In genomic region chr16:27890866-27891265, GRCh38 we compare ENCODE assay signal across 29 cellular contexts.
"Had no signal": no experiment of that assay in that cellular context is flagged by ENCODE, and none has a peak within 500 bp of the region (broad histone marks: within the 10 kb centered on the region; RNA-seq: fewer than 3 reads in every experiment).

No MANE protein-coding gene starts in this region.

- H3K36me3 ChIP-seq: ovary, right lobe of liver, sigmoid colon, suprapubic skin, tibial artery, transverse colon, upper lobe of right lung, uterus had no signal

- H3K9me3 ChIP-seq: psoas muscle, right lobe of liver, sigmoid colon, suprapubic skin, testis, tibial artery, transverse colon, upper lobe of right lung, uterus had no signal

- H3K9me3 Mint-ChIP-seq: naive thymus-derived CD8-positive, alpha-beta T cell; natural killer cell treated with Interleukin-12 subunit alpha and Interleukin-12 subunit beta and Interleukin-15 and Interleukin-18, amount 100 ng/mL, for 72 hours; nephron progenitor cell; neural crest cell; stimulated activated naive CD8-positive, alpha-beta T cell treated with anti-CD3 and anti-CD28 coated beads, Interleukin-15, amount 100 ng/mL, for 72 hours; type B pancreatic cell had no signal

- H3K4me3 ChIP-seq: ovary, psoas muscle, right lobe of liver, sigmoid colon, suprapubic skin, testis, tibial artery, transverse colon, upper lobe of right lung, uterus had no signal

- H3K4me1 ChIP-seq: parathyroid adenoma, psoas muscle, right lobe of liver, sigmoid colon, suprapubic skin, testis, transverse colon, upper lobe of right lung, uterus had no signal

- DNase-seq: naive thymus-derived CD8-positive, alpha-beta T cell; nephron progenitor cell; occipital lobe; ovary; psoas muscle; right cardiac atrium; right lobe of liver; sigmoid colon; small intestine; stimulated activated CD4-positive, alpha-beta T cell treated with anti-CD3 and anti-CD28 coated beads, Interleukin-15, amount 100 ng/mL, for 24 hours; stimulated activated CD4-positive, alpha-beta T cell treated with anti-CD3 and anti-CD28 coated beads, Interleukin-4, amount 100 ng/mL, for 1 hour; stimulated activated CD4-positive, alpha-beta T cell treated with anti-CD3 and anti-CD28 coated beads, Interleukin-4, amount 100 ng/mL, for 4 hours; stimulated activated CD8-positive, alpha-beta memory T cell treated with anti-CD3 and anti-CD28 coated beads, Interleukin-4, amount 100 ng/mL, for 48 hours; stimulated activated naive CD4-positive, alpha-beta T cell; stimulated activated naive CD8-positive, alpha-beta T cell treated with anti-CD3 and anti-CD28 coated beads, Interleukin-15, amount 100 ng/mL, for 72 hours; stimulated activated naive CD8-positive, alpha-beta T cell treated with anti-CD3 and anti-CD28 coated beads, Interleukin-15, Interleukin-2, amounts not matched to agents 100 U/mL and 50 U/mL, for 24 hours; substantia nigra; testis; tibial artery; transverse colon; upper lobe of right lung; uterus had no signal

- H3K27ac ChIP-seq: ovary, parathyroid adenoma, psoas muscle, right lobe of liver, sigmoid colon, suprapubic skin, testis, tibial artery, transverse colon, upper lobe of right lung, uterus had no signal

- H3K4me3 Mint-ChIP-seq: naive thymus-derived CD8-positive, alpha-beta T cell; natural killer cell treated with Interleukin-12 subunit alpha and Interleukin-12 subunit beta and Interleukin-15 and Interleukin-18, amount 100 ng/mL, for 72 hours; nephron progenitor cell; neural crest cell; stimulated activated memory B cell treated with anti-CD40 and anti-IgM and Interleukin-4, amounts not matched to agents 10 μg/mL and 1 μg/mL and 100 μg/mL, for 72 hours; stimulated activated naive CD8-positive, alpha-beta T cell treated with anti-CD3 and anti-CD28 coated beads, Interleukin-15, amount 100 ng/mL, for 72 hours; type B pancreatic cell had no signal

- H3K36me3 Mint-ChIP-seq: naive thymus-derived CD8-positive, alpha-beta T cell; natural killer cell treated with Interleukin-12 subunit alpha and Interleukin-12 subunit beta and Interleukin-15 and Interleukin-18, amount 100 ng/mL, for 72 hours; stimulated activated memory B cell treated with anti-CD40 and anti-IgM and Interleukin-4, amounts not matched to agents 10 μg/mL and 1 μg/mL and 100 μg/mL, for 72 hours; type B pancreatic cell had no signal

- H3K27me3 ChIP-seq: ovary, right lobe of liver, testis, uterus had no signal

- H3K9ac ChIP-seq: parathyroid adenoma had no signal

- H3K4me1 Mint-ChIP-seq: naive thymus-derived CD8-positive, alpha-beta T cell; neural crest cell; stimulated activated memory B cell treated with anti-CD40 and anti-IgM and Interleukin-4, amounts not matched to agents 10 μg/mL and 1 μg/mL and 100 μg/mL, for 72 hours; stimulated activated naive CD8-positive, alpha-beta T cell treated with anti-CD3 and anti-CD28 coated beads, Interleukin-15, amount 100 ng/mL, for 72 hours had no signal

- H2AFZ ChIP-seq: parathyroid adenoma had no signal

- ATAC-seq: naive thymus-derived CD8-positive, alpha-beta T cell; psoas muscle; right cardiac atrium; right lobe of liver; stimulated activated naive CD8-positive, alpha-beta T cell treated with anti-CD3 and anti-CD28 coated beads, Interleukin-15, amount 100 ng/mL, for 72 hours; stimulated activated naive CD8-positive, alpha-beta T cell treated with anti-CD3 and anti-CD28 coated beads, Interleukin-15, Interleukin-2, amounts not matched to agents 100 U/mL and 50 U/mL, for 24 hours; upper lobe of right lung had no signal

- H3K27ac Mint-ChIP-seq: natural killer cell treated with Interleukin-12 subunit alpha and Interleukin-12 subunit beta and Interleukin-15 and Interleukin-18, amount 100 ng/mL, for 72 hours; nephron progenitor cell; progenitor cell of endocrine pancreas; stimulated activated memory B cell treated with anti-CD40 and anti-IgM and Interleukin-4, amounts not matched to agents 10 μg/mL and 1 μg/mL and 100 μg/mL, for 72 hours; stimulated activated naive CD8-positive, alpha-beta T cell treated with anti-CD3 and anti-CD28 coated beads, Interleukin-15, amount 100 ng/mL, for 72 hours; type B pancreatic cell had no signal
